In the genomic region with DNA sequence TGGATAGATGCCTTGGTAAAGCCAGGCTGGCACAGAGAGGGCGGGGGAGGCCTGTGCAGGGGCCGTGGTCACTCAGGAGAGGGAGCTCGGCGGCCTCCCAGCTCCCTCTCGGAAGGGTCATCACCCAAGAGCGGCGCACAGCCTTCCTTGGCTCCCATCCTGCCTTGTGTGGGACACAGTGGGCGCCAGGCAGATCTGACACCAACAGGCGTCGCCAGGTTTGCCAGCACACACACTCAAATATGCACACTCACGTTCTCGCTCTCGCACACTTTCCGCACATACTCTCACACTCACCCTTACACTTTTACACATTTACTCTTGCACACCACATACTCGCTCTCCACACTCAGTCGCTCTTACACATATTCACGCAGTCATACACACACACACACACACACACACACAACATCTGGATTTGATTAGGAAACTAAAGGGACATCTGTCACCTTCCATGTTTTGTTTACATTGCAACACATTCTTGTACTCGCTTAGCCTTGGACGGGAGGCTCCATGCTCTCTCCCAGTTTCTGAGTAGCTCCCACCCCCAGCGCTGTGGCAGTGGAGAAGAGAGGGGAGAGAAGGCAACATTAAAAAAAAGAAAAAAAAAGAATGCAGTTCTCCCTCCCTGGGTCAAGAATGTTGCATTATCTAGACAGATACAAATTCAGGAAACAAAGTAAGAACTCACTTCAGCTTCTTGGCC, we compare ENCODE assay signal across 1 cellular context.
TF ChIP-seq lines count a peak whose summit lies in the region.

No MANE protein-coding gene starts in this region.

TF ChIP-seq in HepG2, 621 proteins besides CTCF, POLR2A, EP300 and RAD21 (continued from another document):
- TF ChIP-seq, protein P1, sequence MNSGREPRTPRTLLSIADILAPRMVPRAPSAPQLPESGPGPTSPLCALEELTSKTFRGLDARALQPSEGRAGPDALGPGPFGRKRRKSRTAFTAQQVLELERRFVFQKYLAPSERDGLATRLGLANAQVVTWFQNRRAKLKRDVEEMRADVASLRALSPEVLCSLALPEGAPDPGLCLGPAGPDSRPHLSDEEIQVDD (CRISPR knock-in tag; IDR thresholded peaks at IDR 0.05; ENCODE audit: borderline replicate concordance) = no peak
- TF ChIP-seq ZBTB43 (CRISPR knock-in tag; conservative IDR thresholded peaks at IDR 0.05) = peak; percentile 75; the same call in 1 of the 2 replicates
- TF ChIP-seq GATAD2A (CRISPR knock-in tag; IDR thresholded peaks at IDR 0.05) = peak; percentile 40; the same call in 1 of the 2 replicates
- TF ChIP-seq, protein P2, sequence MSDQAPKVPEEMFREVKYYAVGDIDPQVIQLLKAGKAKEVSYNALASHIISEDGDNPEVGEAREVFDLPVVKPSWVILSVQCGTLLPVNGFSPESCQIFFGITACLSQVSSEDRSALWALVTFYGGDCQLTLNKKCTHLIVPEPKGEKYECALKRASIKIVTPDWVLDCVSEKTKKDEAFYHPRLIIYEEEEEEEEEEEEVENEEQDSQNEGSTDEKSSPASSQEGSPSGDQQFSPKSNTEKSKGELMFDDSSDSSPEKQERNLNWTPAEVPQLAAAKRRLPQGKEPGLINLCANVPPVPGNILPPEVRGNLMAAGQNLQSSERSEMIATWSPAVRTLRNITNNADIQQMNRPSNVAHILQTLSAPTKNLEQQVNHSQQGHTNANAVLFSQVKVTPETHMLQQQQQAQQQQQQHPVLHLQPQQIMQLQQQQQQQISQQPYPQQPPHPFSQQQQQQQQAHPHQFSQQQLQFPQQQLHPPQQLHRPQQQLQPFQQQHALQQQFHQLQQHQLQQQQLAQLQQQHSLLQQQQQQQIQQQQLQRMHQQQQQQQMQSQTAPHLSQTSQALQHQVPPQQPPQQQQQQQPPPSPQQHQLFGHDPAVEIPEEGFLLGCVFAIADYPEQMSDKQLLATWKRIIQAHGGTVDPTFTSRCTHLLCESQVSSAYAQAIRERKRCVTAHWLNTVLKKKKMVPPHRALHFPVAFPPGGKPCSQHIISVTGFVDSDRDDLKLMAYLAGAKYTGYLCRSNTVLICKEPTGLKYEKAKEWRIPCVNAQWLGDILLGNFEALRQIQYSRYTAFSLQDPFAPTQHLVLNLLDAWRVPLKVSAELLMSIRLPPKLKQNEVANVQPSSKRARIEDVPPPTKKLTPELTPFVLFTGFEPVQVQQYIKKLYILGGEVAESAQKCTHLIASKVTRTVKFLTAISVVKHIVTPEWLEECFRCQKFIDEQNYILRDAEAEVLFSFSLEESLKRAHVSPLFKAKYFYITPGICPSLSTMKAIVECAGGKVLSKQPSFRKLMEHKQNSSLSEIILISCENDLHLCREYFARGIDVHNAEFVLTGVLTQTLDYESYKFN (CRISPR knock-in tag; conservative IDR thresholded peaks at IDR 0.05) = peak; percentile 25; the same call in 1 of the 2 replicates
- TF ChIP-seq FOXC1 (CRISPR knock-in tag; IDR thresholded peaks at IDR 0.05; ENCODE audit: borderline replicate concordance) = 0 out of 2 replicates have a peak, but pooled peaks have one; percentile 25
- no peak for TF ChIP-seq GABPA (IDR thresholded peaks at IDR 0.05; ENCODE audit: low read depth, low read length)
- no peak for TF ChIP-seq GABPA (CRISPR knock-in tag; IDR thresholded peaks at IDR 0.05; ENCODE audit: low read depth)
- no peak for TF ChIP-seq ZNF331 (CRISPR knock-in tag; IDR thresholded peaks at IDR 0.05)
- TF ChIP-seq ZNF510 (CRISPR knock-in tag; IDR thresholded peaks at IDR 0.05; ENCODE audit: low read depth) = no peak
- no peak for TF ChIP-seq TOE1 (CRISPR knock-in tag; IDR thresholded peaks at IDR 0.05)
- no peak for TF ChIP-seq HNF1B (CRISPR knock-in tag; IDR thresholded peaks at IDR 0.05)
- TF ChIP-seq ZFX (CRISPR knock-in tag; IDR thresholded peaks at IDR 0.05; ENCODE audit: low read depth) = no peak
- no peak for TF ChIP-seq BRF2 (CRISPR knock-in tag; IDR thresholded peaks at IDR 0.05)
- TF ChIP-seq ZNF577 (CRISPR knock-in tag; IDR thresholded peaks at IDR 0.05; ENCODE audit: borderline replicate concordance, low read depth) = no peak
- TF ChIP-seq ARID3A (IDR thresholded peaks at IDR 0.05; ENCODE audit: low read depth, low read length) = no peak; the same call in 1 of the 2 replicates
- no peak for TF ChIP-seq ZNF629 (CRISPR knock-in tag; conservative IDR thresholded peaks at IDR 0.05)
- no peak for TF ChIP-seq HNRNPL (IDR thresholded peaks at IDR 0.05; ENCODE audit: low read depth, low read length)
- TF ChIP-seq KAT7 (CRISPR knock-in tag; IDR thresholded peaks at IDR 0.05; ENCODE audit: borderline replicate concordance) = no peak
- no peak for TF ChIP-seq SIX4 (CRISPR knock-in tag; IDR thresholded peaks at IDR 0.05)
- TF ChIP-seq MAF1 (CRISPR knock-in tag; IDR thresholded peaks at IDR 0.05; ENCODE audit: borderline replicate concordance) = no peak
- TF ChIP-seq NR2F2 (IDR thresholded peaks at IDR 0.05; ENCODE audit: borderline replicate concordance, low read depth) = no peak
- TF ChIP-seq, protein P3, sequence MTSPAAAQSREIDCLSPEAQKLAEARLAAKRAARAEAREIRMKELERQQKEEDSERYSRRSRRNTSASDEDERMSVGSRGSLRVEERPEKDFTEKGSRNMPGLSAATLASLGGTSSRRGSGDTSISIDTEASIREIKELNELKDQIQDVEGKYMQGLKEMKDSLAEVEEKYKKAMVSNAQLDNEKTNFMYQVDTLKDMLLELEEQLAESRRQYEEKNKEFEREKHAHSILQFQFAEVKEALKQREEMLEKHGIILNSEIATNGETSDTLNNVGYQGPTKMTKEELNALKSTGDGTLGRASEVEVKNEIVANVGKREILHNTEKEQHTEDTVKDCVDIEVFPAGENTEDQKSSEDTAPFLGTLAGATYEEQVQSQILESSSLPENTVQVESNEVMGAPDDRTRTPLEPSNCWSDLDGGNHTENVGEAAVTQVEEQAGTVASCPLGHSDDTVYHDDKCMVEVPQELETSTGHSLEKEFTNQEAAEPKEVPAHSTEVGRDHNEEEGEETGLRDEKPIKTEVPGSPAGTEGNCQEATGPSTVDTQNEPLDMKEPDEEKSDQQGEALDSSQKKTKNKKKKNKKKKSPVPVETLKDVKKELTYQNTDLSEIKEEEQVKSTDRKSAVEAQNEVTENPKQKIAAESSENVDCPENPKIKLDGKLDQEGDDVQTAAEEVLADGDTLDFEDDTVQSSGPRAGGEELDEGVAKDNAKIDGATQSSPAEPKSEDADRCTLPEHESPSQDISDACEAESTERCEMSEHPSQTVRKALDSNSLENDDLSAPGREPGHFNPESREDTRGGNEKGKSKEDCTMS (CRISPR knock-in tag; conservative IDR thresholded peaks at IDR 0.05) = no peak
- TF ChIP-seq PHB2 (IDR thresholded peaks at IDR 0.05; ENCODE audit: partially characterized antibody) = no peak
- TF ChIP-seq ZBTB38 (CRISPR knock-in tag; IDR thresholded peaks at IDR 0.05) = peak; percentile 73; the same call in 1 of the 2 replicates
- TF ChIP-seq ZC3H4 (CRISPR knock-in tag; IDR thresholded peaks at IDR 0.05; ENCODE audit: borderline replicate concordance) = no peak
- TF ChIP-seq FOSL2 (CRISPR knock-in tag; IDR thresholded peaks at IDR 0.05) = peak; percentile 40; the same call in 1 of the 2 replicates
- TF ChIP-seq STAT5B (CRISPR knock-in tag; IDR thresholded peaks at IDR 0.05) = no peak
- TF ChIP-seq RBAK (CRISPR knock-in tag; IDR thresholded peaks at IDR 0.05) = no peak
- TF ChIP-seq ATF5 (CRISPR knock-in tag; IDR thresholded peaks at IDR 0.05; ENCODE audit: low read depth) = no peak
- TF ChIP-seq, protein P4, sequence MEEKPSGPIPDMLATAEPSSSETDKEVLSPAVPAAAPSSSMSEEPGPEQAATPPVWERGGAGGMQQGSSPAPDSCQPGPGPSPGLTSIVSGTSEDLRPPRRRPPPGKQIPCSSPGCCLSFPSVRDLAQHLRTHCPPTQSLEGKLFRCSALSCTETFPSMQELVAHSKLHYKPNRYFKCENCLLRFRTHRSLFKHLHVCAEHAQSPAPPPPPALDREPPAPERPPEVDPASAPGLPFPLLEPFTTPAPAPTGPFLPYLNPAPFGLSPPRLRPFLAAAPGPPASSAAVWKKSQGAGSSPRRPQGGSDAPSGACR (CRISPR knock-in tag; IDR thresholded peaks at IDR 0.05) = no peak
- TF ChIP-seq SNAPC2 (CRISPR knock-in tag; IDR thresholded peaks at IDR 0.05) = no peak
- no peak for TF ChIP-seq ZKSCAN8 (CRISPR knock-in tag; IDR thresholded peaks at IDR 0.05; ENCODE audit: borderline replicate concordance)
- peak; percentile 32; the same call in 1 of the 2 replicates for TF ChIP-seq SALL1 (CRISPR knock-in tag; IDR thresholded peaks at IDR 0.05)
- TF ChIP-seq, protein P5, sequence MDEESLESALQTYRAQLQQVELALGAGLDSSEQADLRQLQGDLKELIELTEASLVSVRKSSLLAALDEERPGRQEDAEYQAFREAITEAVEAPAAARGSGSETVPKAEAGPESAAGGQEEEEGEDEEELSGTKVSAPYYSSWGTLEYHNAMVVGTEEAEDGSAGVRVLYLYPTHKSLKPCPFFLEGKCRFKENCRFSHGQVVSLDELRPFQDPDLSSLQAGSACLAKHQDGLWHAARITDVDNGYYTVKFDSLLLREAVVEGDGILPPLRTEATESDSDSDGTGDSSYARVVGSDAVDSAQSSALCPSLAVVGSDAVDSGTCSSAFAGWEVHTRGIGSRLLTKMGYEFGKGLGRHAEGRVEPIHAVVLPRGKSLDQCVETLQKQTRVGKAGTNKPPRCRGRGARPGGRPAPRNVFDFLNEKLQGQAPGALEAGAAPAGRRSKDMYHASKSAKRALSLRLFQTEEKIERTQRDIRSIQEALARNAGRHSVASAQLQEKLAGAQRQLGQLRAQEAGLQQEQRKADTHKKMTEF (CRISPR knock-in tag; IDR thresholded peaks at IDR 0.05) = no peak
- no peak for TF ChIP-seq ZNF512 (CRISPR knock-in tag; IDR thresholded peaks at IDR 0.05)
- TF ChIP-seq HMG20A (CRISPR knock-in tag; IDR thresholded peaks at IDR 0.05; ENCODE audit: borderline replicate concordance) = no peak
- TF ChIP-seq, protein P6, sequence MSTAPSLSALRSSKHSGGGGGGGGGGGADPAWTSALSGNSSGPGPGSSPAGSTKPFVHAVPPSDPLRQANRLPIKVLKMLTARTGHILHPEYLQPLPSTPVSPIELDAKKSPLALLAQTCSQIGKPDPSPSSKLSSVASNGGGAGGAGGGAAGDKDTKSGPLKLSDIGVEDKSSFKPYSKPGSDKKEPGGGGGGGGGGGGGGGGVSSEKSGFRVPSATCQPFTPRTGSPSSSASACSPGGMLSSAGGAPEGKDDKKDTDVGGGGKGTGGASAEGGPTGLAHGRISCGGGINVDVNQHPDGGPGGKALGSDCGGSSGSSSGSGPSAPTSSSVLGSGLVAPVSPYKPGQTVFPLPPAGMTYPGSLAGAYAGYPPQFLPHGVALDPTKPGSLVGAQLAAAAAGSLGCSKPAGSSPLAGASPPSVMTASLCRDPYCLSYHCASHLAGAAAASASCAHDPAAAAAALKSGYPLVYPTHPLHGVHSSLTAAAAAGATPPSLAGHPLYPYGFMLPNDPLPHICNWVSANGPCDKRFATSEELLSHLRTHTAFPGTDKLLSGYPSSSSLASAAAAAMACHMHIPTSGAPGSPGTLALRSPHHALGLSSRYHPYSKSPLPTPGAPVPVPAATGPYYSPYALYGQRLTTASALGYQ (CRISPR knock-in tag; IDR thresholded peaks at IDR 0.05) = no peak
TF ChIP-seq in HepG2: peak in this region for 34.
